19 cellular contexts compared by ENCODE assay signal in genomic region chr5:81855576-81855975, GRCh38.
A peak's percentile ranks its signal among the peaks of the same experiment; 100 is the strongest.
DNase-seq lines count a peak whose midpoint lies in the region; ATAC-seq and TF ChIP-seq lines count a peak whose summit lies in the region.
"Had no signal": no experiment of that assay in that cellular context is flagged by ENCODE, and none has a peak within 500 bp of the region (broad histone marks: within the 10 kb centered on the region; RNA-seq: fewer than 3 reads in every experiment).

No MANE protein-coding gene starts in this region.

- intact Hi-C loops in MCF 10A (cut with micrococcal nuclease) = loop anchor here (1.0 kb wide), 1 partner anchor 251 kb away; no protein-coding TSS in a partner anchor
- intact Hi-C loops in naive thymus-derived CD4-positive, alpha-beta T cell (cut with micrococcal nuclease) = loop anchor here in 1 of 2 donors (10.0 kb wide), 1 partner anchor 499 kb away; no protein-coding TSS in a partner anchor

- H3K27me3 ChIP-seq in ACC112 (ENCODE audit: insufficient read depth, low read length) (no peaks in the 10 kb centered on the region), Loucy (ENCODE audit: insufficient read depth, low read length, poor library complexity, severe bottlenecking) (no peaks in the 10 kb centered on the region)
- H3K27me3 ChIP-seq in naive thymus-derived CD4-positive, alpha-beta T cell (ENCODE audit: control insufficient read depth in 2 of 2, insufficient read depth in 2 of 2, low read length in 2 of 2) = no peaks in the 10 kb centered on the region

- H3K4me1 ChIP-seq in ACC112 (ENCODE audit: control insufficient read depth, insufficient read depth, low read length, unreplicated experiment) (peaks cover 24% of the 10 kb centered on the region), Loucy (ENCODE audit: insufficient read depth, low read length, poor library complexity, severe bottlenecking) (peaks cover 58% of the 10 kb centered on the region)
- H3K4me1 ChIP-seq in naive thymus-derived CD4-positive, alpha-beta T cell (ENCODE audit: control insufficient read depth in 2 of 2, insufficient read depth in 2 of 2, low read length in 2 of 2) = peaks cover 16 to 18% of the 10 kb centered on the region in 2 donors

- H3K4me3 Mint-ChIP-seq in MCF 10A (ENCODE audit: unreplicated experiment) = peak overlapping the region; percentile 9
- H3K4me3 Mint-ChIP-seq in naive thymus-derived CD4-positive, alpha-beta T cell = no peak overlapping the region
- H3K4me3 Mint-ChIP-seq in stimulated activated naive CD8-positive, alpha-beta T cell treated with anti-CD3 and anti-CD28 coated beads, Interleukin-15, amount 100 ng/mL, for 72 hours = no peak overlapping the region
- H3K4me3 Mint-ChIP-seq: activated B cell treated with CpG ODN at 0.5 μM for 24 hours had no signal

- H3K9me3 ChIP-seq in Loucy (ENCODE audit: insufficient read depth, low read depth, low read length) = no peaks in the 10 kb centered on the region
- no peaks in the 10 kb centered on the region for H3K9me3 ChIP-seq in naive thymus-derived CD4-positive, alpha-beta T cell (ENCODE audit: control insufficient read depth in 2 of 3, low read length in 3 of 3)

- no peak overlapping the region for H3K27ac ChIP-seq in ACC112 (ENCODE audit: low read depth, low read length)
- no peak overlapping the region for H3K27ac ChIP-seq in naive thymus-derived CD4-positive, alpha-beta T cell (ENCODE audit: low read depth, low read length)

- peaks cover 44% of the 10 kb centered on the region for H3K4me1 Mint-ChIP-seq in MCF 10A (ENCODE audit: insufficient read depth, unreplicated experiment)
- peaks cover 23 to 53% (median 46%) of the 10 kb centered on the region in 7 donors for H3K4me1 Mint-ChIP-seq in naive thymus-derived CD4-positive, alpha-beta T cell
- H3K4me1 Mint-ChIP-seq in stimulated activated naive CD8-positive, alpha-beta T cell treated with anti-CD3 and anti-CD28 coated beads, Interleukin-15, amount 100 ng/mL, for 72 hours = peaks cover 36% of the 10 kb centered on the region

- ATAC-seq in naive thymus-derived CD4-positive, alpha-beta T cell = no peak
- ATAC-seq in stimulated activated naive CD8-positive, alpha-beta T cell treated with anti-CD3 and anti-CD28 coated beads, Interleukin-15, amount 100 ng/mL, for 72 hours = no peak
- ATAC-seq in GM21619 (IDR thresholded peaks at IDR 0.05; ENCODE audit: unreplicated experiment) = no peak
- ATAC-seq: left lobe of liver had no signal

- H3K27ac Mint-ChIP-seq in MCF 10A (ENCODE audit: low read depth, unreplicated experiment) = peak overlapping the region; percentile 72
- H3K27ac Mint-ChIP-seq in naive thymus-derived CD4-positive, alpha-beta T cell = peak overlapping the region in 6 of 9 donors; percentile 5 to 52 (median 18)
- no peak overlapping the region for H3K27ac Mint-ChIP-seq in stimulated activated naive CD8-positive, alpha-beta T cell treated with anti-CD3 and anti-CD28 coated beads, Interleukin-15, amount 100 ng/mL, for 72 hours
- H3K27ac Mint-ChIP-seq: activated B cell treated with CpG ODN at 0.5 μM for 24 hours; activated T-helper 2 cell treated with anti-CD3 and anti-CD28 coated beads, Interferon-gamma antibody, Interleukin-2, Interleukin-4, amounts not matched to agents 10 μg/mL and 5 μg/mL and 100 μg/mL, durations not matched to agents 14 hours and 24 hours and 36 hours; progenitor cell of endocrine pancreas had no signal

- peak overlapping the region; percentile 54 for H2AFZ ChIP-seq in ACC112 (ENCODE audit: low read length, unreplicated experiment)
- H2AFZ ChIP-seq in Loucy (ENCODE audit: low read length) = no peak overlapping the region

- H3K4me2 ChIP-seq in Loucy (ENCODE audit: low read depth, low read length, poor library complexity, severe bottlenecking) = peak overlapping the region; percentile 89

- H3K9me3 Mint-ChIP-seq in MCF 10A (ENCODE audit: unreplicated experiment) = no peaks in the 10 kb centered on the region
- no peaks in the 10 kb centered on the region for H3K9me3 Mint-ChIP-seq in naive thymus-derived CD4-positive, alpha-beta T cell
- no peaks in the 10 kb centered on the region for H3K9me3 Mint-ChIP-seq in stimulated activated naive CD8-positive, alpha-beta T cell treated with anti-CD3 and anti-CD28 coated beads, Interleukin-15, amount 100 ng/mL, for 72 hours
- H3K9me3 Mint-ChIP-seq: activated B cell treated with CpG ODN at 0.5 μM for 24 hours; activated T-helper 2 cell treated with anti-CD3 and anti-CD28 coated beads, Interferon-gamma antibody, Interleukin-2, Interleukin-4, amounts not matched to agents 10 μg/mL and 5 μg/mL and 100 μg/mL, durations not matched to agents 14 hours and 24 hours and 36 hours had no signal

- DNase-seq in MCF 10A (ENCODE audit: unreplicated experiment) (no peak), NCI-H2107 (lab: John Stamatoyannopoulos, UW) (no peak)
- DNase-seq in naive thymus-derived CD4-positive, alpha-beta T cell = no peak
- no peak for DNase-seq in stimulated activated CD8-positive, alpha-beta memory T cell treated with anti-CD3 and anti-CD28 coated beads, Interleukin-4, amount 100 ng/mL, for 48 hours
- DNase-seq in stimulated activated naive CD8-positive, alpha-beta T cell treated with anti-CD3 and anti-CD28 coated beads, Interleukin-15, amount 100 ng/mL, for 72 hours = no peak
- DNase-seq: activated B cell treated with CpG ODN at 0.5 μM for 24 hours, AML-193, amniotic stem cell, cortex of kidney, hypothalamus, Karpas-422, NCI-H2029 treated with DMSO at 0.1 percent for 48 hours, NCI-H82 had no signal

- BruUV-seq in MCF 10A (replicated peaks; lab: Mats Ljungman, UMichigan) = no TSS peak

- H3K27me3 Mint-ChIP-seq in MCF 10A (ENCODE audit: insufficient read depth, unreplicated experiment) = no peaks in the 10 kb centered on the region
- no peaks in the 10 kb centered on the region for H3K27me3 Mint-ChIP-seq in naive thymus-derived CD4-positive, alpha-beta T cell
- H3K27me3 Mint-ChIP-seq in stimulated activated naive CD8-positive, alpha-beta T cell treated with anti-CD3 and anti-CD28 coated beads, Interleukin-15, amount 100 ng/mL, for 72 hours = no peaks in the 10 kb centered on the region
- H3K27me3 Mint-ChIP-seq: activated B cell treated with CpG ODN at 0.5 μM for 24 hours, progenitor cell of endocrine pancreas had no signal

- H4K20me1 ChIP-seq in Loucy (ENCODE audit: insufficient read depth, low read length, poor library complexity, severe bottlenecking) = no peaks in the 10 kb centered on the region

- H3K4me3 ChIP-seq in ACC112 (ENCODE audit: low read depth, low read length) (no peak overlapping the region), Loucy (ENCODE audit: low read length, poor library complexity, severe bottlenecking) (no peak overlapping the region)
- H3K4me3 ChIP-seq in naive thymus-derived CD4-positive, alpha-beta T cell (ENCODE audit: low read length) = no peak overlapping the region

- H3K79me2 ChIP-seq in ACC112 (ENCODE audit: control insufficient read depth, insufficient read depth, low read length, unreplicated experiment) (no peaks in the 10 kb centered on the region), Loucy (ENCODE audit: insufficient read depth, low read length) (peaks cover 23% of the 10 kb centered on the region)

- 0 out of 2 replicates have a peak, but pooled peaks cover 5% of the 10 kb centered on the region for H3F3A ChIP-seq in Loucy (ENCODE audit: low read depth)

- CTCF ChIA-PET in MCF 10A (lab: Yijun Ruan, JAX) = interaction anchor here (0.7 to 2.2 kb wide), 3 partner anchors 19 to 309 kb away, joined by 3 to 15 read pairs (median 7); no protein-coding TSS in a partner anchor
- CTCF ChIA-PET in naive thymus-derived CD4-positive, alpha-beta T cell (lab: Charles Lee) = no interaction called here

- no peaks in the 10 kb centered on the region for H3K9me2 ChIP-seq in Loucy (replicated peaks; ENCODE audit: low read depth, low read length)

- POLR2A ChIA-PET in MCF 10A (lab: Yijun Ruan, JAX) = interaction anchor here (0.9 to 7.4 kb wide), 18 partner anchors 30 to 348 kb away, joined by 3 to 331 read pairs (median 6); partner anchors contain the start of genes ATG10 and SSBP2
- POLR2A ChIA-PET in naive thymus-derived CD4-positive, alpha-beta T cell (lab: Charles Lee) = interaction anchor here (1.4 to 7.5 kb wide), 2 partner anchors 76 to 104 kb away, joined by 3 to 172 read pairs; partner anchors contain the start of gene SSBP2

- TF ChIP-seq CTCF in Loucy (conservative IDR thresholded peaks at IDR 0.05; ENCODE audit: low read length) (no peak), MCF 10A (IDR thresholded peaks at IDR 0.05; ENCODE audit: unreplicated experiment) (no peak)

- H3K36me3 ChIP-seq in ACC112 (ENCODE audit: insufficient read depth, low read length) (no peaks in the 10 kb centered on the region), Loucy (ENCODE audit: insufficient read depth, low read length) (no peaks in the 10 kb centered on the region)
- no peaks in the 10 kb centered on the region for H3K36me3 ChIP-seq in naive thymus-derived CD4-positive, alpha-beta T cell (ENCODE audit: control insufficient read depth in 2 of 3, insufficient read depth in 3 of 3, low read length in 3 of 3)

- H3K36me3 Mint-ChIP-seq in MCF 10A (ENCODE audit: insufficient read depth, unreplicated experiment) = no peaks in the 10 kb centered on the region
- peaks cover 0 to 3% (median 0%) of the 10 kb centered on the region in 5 donors for H3K36me3 Mint-ChIP-seq in naive thymus-derived CD4-positive, alpha-beta T cell

- peak overlapping the region; percentile 54 for H3K9ac ChIP-seq in Loucy (ENCODE audit: low read depth, low read length, poor library complexity, severe bottlenecking)

Comparison
In these comparisons a context has a peak if more than half of its experiments do, and no peak if none do; other contexts are left out.
1. H3K27ac Mint-ChIP-seq: peak in MCF 10A (single experiment) and naive thymus-derived CD4-positive, alpha-beta T cell (6 of 9); none in stimulated activated naive CD8-positive, alpha-beta T cell treated with anti-CD3 and anti-CD28 coated beads, Interleukin-15, amount 100 ng/mL, for 72 hours (0 of 2).